In genomic region chr20:3801846-3802245, GRCh38 we compare ENCODE assay signal across 1 cellular context.
TF ChIP-seq lines count a peak whose summit lies in the region.

No MANE protein-coding gene starts in this region.

TF ChIP-seq in HCT116, 20 proteins besides CTCF, POLR2A, EP300 and RAD21:
- peak; percentile 16; the same call in 1 of the 2 replicates for TF ChIP-seq POLR2AphosphoS5 (IDR thresholded peaks at IDR 0.05; ENCODE audit: low read depth, low read length)
- no peak for TF ChIP-seq CEBPB (IDR thresholded peaks at IDR 0.05; ENCODE audit: low read depth)
